In genomic region chr19:35291916-35292315, GRCh38 we compare ENCODE assay signal across 25 cellular contexts. TPM values are rescaled to one million over a fixed set of nuclear protein-coding genes. Genes with fewer than 3 reads are reported as not detected.
A peak's percentile ranks its signal among the peaks of the same experiment; 100 is the strongest.
DNase-seq lines count a peak whose midpoint lies in the region; ATAC-seq, FAIRE-seq and TF ChIP-seq lines count a peak whose summit lies in the region.
"Had no signal": no experiment of that assay in that cellular context is flagged by ENCODE, and none has a peak within 500 bp of the region (broad histone marks: within the 10 kb centered on the region; RNA-seq: fewer than 3 reads in every experiment).

Gene MAG, plus strand, starts transcription at chr19:35292161. Its CDS starts 3,248 bp downstream, at chr19:35295409.

- H3K4me3 ChIP-seq in IMR-90 (ENCODE audit: insufficient read depth, low read depth, low read length): no peak within 1 kb of the TSS
- H3K4me3 ChIP-seq in H1 (ENCODE audit: extremely low read depth in 1 of 4, insufficient read depth in 2 of 4, low read depth in 3 of 4, low read length in 4 of 4): no peak within 1 kb of the TSS
- no peak within 1 kb of the TSS for H3K4me3 ChIP-seq in MG63
- H3K4me3 ChIP-seq in CD8-positive, alpha-beta memory T cell (ENCODE audit: low read length): no peak within 1 kb of the TSS
- H3K4me3 ChIP-seq: hepatocyte, pancreas, SJSA1 had no signal

- TF ChIP-seq POLR2A in IMR-90 (IDR thresholded peaks at IDR 0.05; ENCODE audit: low read depth, low read length): no peak
- TF ChIP-seq POLR2A in H1 (IDR thresholded peaks at IDR 0.05; ENCODE audit: control extremely low read depth in 1 of 2, low read depth in 2 of 2, low read length in 2 of 2): no peak

- TF ChIP-seq RAD21 in IMR-90 (IDR thresholded peaks at IDR 0.05; ENCODE audit: low read length) (no peak), H1 (IDR thresholded peaks at IDR 0.05 in 1 of 2, conservative IDR thresholded peaks at IDR 0.05 in 1 of 2; ENCODE audit: low read depth in 2 of 2, low read length in 2 of 2) (no peak)

- no peak within 1 kb of the TSS for H4K91ac ChIP-seq in IMR-90 (ENCODE audit: insufficient read depth, low read depth, low read length)
- peak within 1 kb of the TSS; percentile 25 for H4K91ac ChIP-seq in H1 (replicated peaks; ENCODE audit: insufficient read length, low read length)

- dilution Hi-C loops in IMR-90 (cut with HindIII; ENCODE audit: low sequenced_read_pairs, unreplicated experiment): no loop called here

- H3K4me2 ChIP-seq in IMR-90 (ENCODE audit: low read depth, low read length): no peak within 1 kb of the TSS
- H3K4me2 ChIP-seq in H1 (ENCODE audit: insufficient read depth in 1 of 2, low read depth in 2 of 2, low read length in 2 of 2): no peak within 1 kb of the TSS
- H3K4me2 ChIP-seq: hepatocyte had no signal

- no peak within 1 kb of the TSS for H3K18ac ChIP-seq in IMR-90 (ENCODE audit: low read depth, low read length)
- H3K18ac ChIP-seq in H1 (ENCODE audit: extremely low read depth, low read length): no peak within 1 kb of the TSS

- no peak within 1 kb of the TSS for H3K27ac Mint-ChIP-seq in nephron progenitor cell
- H3K27ac Mint-ChIP-seq in CD8-positive, alpha-beta memory T cell: peak within 1 kb of the TSS in 1 of 8 donors; percentile 13
- H3K27ac Mint-ChIP-seq: activated CD4-positive, alpha-beta T cell treated with anti-CD3 and anti-CD28 coated beads for 36 hours; activated naive CD4-positive, alpha-beta T cell treated with anti-CD3 and anti-CD28 coated beads, Interleukin-2, amount 50 U/mL, for 24 hours; stimulated activated memory B cell treated with anti-CD40 and anti-IgM and Interleukin-4, amounts not matched to agents 10 μg/mL and 1 μg/mL and 100 μg/mL, for 72 hours had no signal

- peaks cover 13% of the 10 kb centered on the region for H3K27me3 Mint-ChIP-seq in nephron progenitor cell (ENCODE audit: low read depth, poor library complexity)
- H3K27me3 Mint-ChIP-seq in CD8-positive, alpha-beta memory T cell: peaks cover 0 to 3% of the 10 kb centered on the region in 2 donors
- H3K27me3 Mint-ChIP-seq: activated CD4-positive, alpha-beta T cell treated with anti-CD3 and anti-CD28 coated beads for 36 hours; activated naive CD4-positive, alpha-beta T cell treated with anti-CD3 and anti-CD28 coated beads, Interleukin-2, amount 50 U/mL, for 24 hours; stimulated activated memory B cell treated with anti-CD40 and anti-IgM and Interleukin-4, amounts not matched to agents 10 μg/mL and 1 μg/mL and 100 μg/mL, for 72 hours had no signal

- CTCF ChIA-PET in IMR-90 (lab: Yijun Ruan, JAX): interaction anchor here (0.5 kb wide), 1 partner anchor 164 kb away, joined by 3 read pairs; no protein-coding TSS in a partner anchor
- CTCF ChIA-PET in H1 (lab: Charles Lee; ENCODE audit: partially characterized antibody): interaction anchor here (1.2 kb wide), 1 partner anchor 21 kb away, joined by 3 read pairs; no protein-coding TSS in a partner anchor
- CTCF ChIA-PET in CD8-positive, alpha-beta memory T cell (lab: Charles Lee): no interaction called here

- H2AK5ac ChIP-seq in IMR-90 (ENCODE audit: low read depth, low read length) (no peak within 1 kb of the TSS), H1 (ENCODE audit: low read depth, low read length) (peak within 1 kb of the TSS; percentile 71; the same call in 1 of the 2 replicates)

- H3K79me1 ChIP-seq in IMR-90 (ENCODE audit: low read depth in 1 of 2, low read length in 2 of 2) (no peaks in the 10 kb centered on the region), H1 (ENCODE audit: low read depth, low read length) (no peaks in the 10 kb centered on the region)

- TF ChIP-seq EP300 in H1 (IDR thresholded peaks at IDR 0.05; ENCODE audit: borderline replicate concordance in 1 of 2, low read depth in 2 of 2, low read length in 2 of 2): no peak

- intact Hi-C loops in IMR-90 (cut with micrococcal nuclease): no loop called here

- H3K4ac ChIP-seq in IMR-90 (ENCODE audit: low read depth, low read length) (no peak within 1 kb of the TSS), H1 (replicated peaks; ENCODE audit: insufficient read length, low read depth, low read length) (no peak within 1 kb of the TSS)

- H2AK9ac ChIP-seq in IMR-90 (replicated peaks; ENCODE audit: low read depth, low read length, poor library complexity): no peak within 1 kb of the TSS

- H3K27ac ChIP-seq in IMR-90 (ENCODE audit: insufficient read depth, low read length): no peak within 1 kb of the TSS
- H3K27ac ChIP-seq in H1 (ENCODE audit: low read depth, low read length): no peak within 1 kb of the TSS
- H3K27ac ChIP-seq in substantia nigra (ENCODE audit: low read depth, low read length, poor library complexity, severe bottlenecking): peak within 1 kb of the TSS; percentile 100
- H3K27ac ChIP-seq in CD8-positive, alpha-beta memory T cell (ENCODE audit: low read depth, low read length): no peak within 1 kb of the TSS
- H3K27ac ChIP-seq: hepatocyte, pancreas, SJSA1 had no signal

- peaks cover 4% of the 10 kb centered on the region; the same call in 1 of the 2 replicates for H3K23me2 ChIP-seq in H1 (ENCODE audit: low read depth, low read length)

- TF ChIP-seq CTCF in IMR-90 (conservative IDR thresholded peaks at IDR 0.05; ENCODE audit: low read depth, low read length) (no peak), H1 (IDR thresholded peaks at IDR 0.05; ENCODE audit: control extremely low read depth in 1 of 3, insufficient read depth in 1 of 3, low read depth in 1 of 3, low read length in 3 of 3) (no peak), nephron progenitor cell (IDR thresholded peaks at IDR 0.05) (no peak)

- in situ Hi-C loops in IMR-90 (cut with MboI; ENCODE audit: low sequenced_read_pairs): no loop called here

- no peak within 1 kb of the TSS for H4K8ac ChIP-seq in IMR-90 (ENCODE audit: low read depth in 2 of 2, low read length in 2 of 2)
- H4K8ac ChIP-seq in H1 (ENCODE audit: extremely low read depth, insufficient read depth, low read length): peak within 1 kb of the TSS; percentile 71

- H2BK20ac ChIP-seq in IMR-90 (ENCODE audit: low read depth, low read length): no peak within 1 kb of the TSS
- H2BK20ac ChIP-seq in H1 (ENCODE audit: low read length): 0 out of 2 replicates have a peak within 1 kb of the TSS, but pooled peaks have one; percentile 55

- peak within 1 kb of the TSS; percentile 90; the same call in 1 of the 2 replicates for H2BK12ac ChIP-seq in H1 (ENCODE audit: low read depth, low read length)

- H4K5ac ChIP-seq in IMR-90 (ENCODE audit: low read depth, low read length) (no peak within 1 kb of the TSS), H1 (ENCODE audit: insufficient read length, low read depth, low read length) (no peak within 1 kb of the TSS)

- no peak within 1 kb of the TSS for H2BK5ac ChIP-seq in IMR-90 (ENCODE audit: low read depth, low read length, poor library complexity, severe bottlenecking)
- H2BK5ac ChIP-seq in H1 (ENCODE audit: low read depth, low read length): peak within 1 kb of the TSS; percentile 44

- ATAC-seq in IMR-90 (ENCODE audit: low read depth): no peak
- ATAC-seq: activated CD4-positive, alpha-beta T cell treated with anti-CD3 and anti-CD28 coated beads for 36 hours; Panc1; pancreas; stimulated activated memory B cell treated with anti-CD40 and anti-IgM and Interleukin-4, amounts not matched to agents 10 μg/mL and 1 μg/mL and 100 μg/mL, for 72 hours had no signal

- H3K9me3 ChIP-seq in IMR-90 (ENCODE audit: control insufficient read depth, insufficient read depth, low read length) (no peaks in the 10 kb centered on the region), H1 (ENCODE audit: insufficient read depth in 2 of 2, low read depth in 1 of 2, low read length in 1 of 2) (no peaks in the 10 kb centered on the region), MG63 (no peaks in the 10 kb centered on the region)
- no peaks in the 10 kb centered on the region for H3K9me3 ChIP-seq in CD8-positive, alpha-beta memory T cell (ENCODE audit: low read length)
- H3K9me3 ChIP-seq: pancreas, SJSA1 had no signal

- POLR2A ChIA-PET in IMR-90 (lab: Charles Lee; ENCODE audit: unreplicated experiment): no interaction called here
- POLR2A ChIA-PET in H1 (lab: Charles Lee; ENCODE audit: partially characterized antibody): interaction anchor here (2.2 kb wide), 1 partner anchor 11 kb away, joined by 16 read pairs; the partner anchor contains the start of gene HAMP
- POLR2A ChIA-PET in CD8-positive, alpha-beta memory T cell (lab: Charles Lee): no interaction called here

- H3K36me3 Mint-ChIP-seq in nephron progenitor cell (ENCODE audit: low read depth): no peaks in the 10 kb centered on the region
- H3K36me3 Mint-ChIP-seq in CD8-positive, alpha-beta memory T cell: no peaks in the 10 kb centered on the region
- H3K36me3 Mint-ChIP-seq: activated naive CD4-positive, alpha-beta T cell treated with anti-CD3 and anti-CD28 coated beads, Interleukin-2, amount 50 U/mL, for 24 hours; stimulated activated memory B cell treated with anti-CD40 and anti-IgM and Interleukin-4, amounts not matched to agents 10 μg/mL and 1 μg/mL and 100 μg/mL, for 72 hours had no signal

- FAIRE-seq in H1 (lab: Jason Lieb, UNC): no peak
- FAIRE-seq: astrocyte, keratinocyte, pancreas, TTC549 had no signal

- DNase-seq in IMR-90 (no peak), H1 (ENCODE audit: low read depth in 1 of 2, low spot score in 2 of 2) (no peak), nephron progenitor cell (no peak), substantia nigra (lab: John Stamatoyannopoulos, UW) (peak; percentile 36 to 95 (median 86)), iPS-NIHi11 (ENCODE audit: low spot score) (no peak), MG63 (no peak), NCI-H446 treated with DMSO at 0.1 percent for 48 hours (lab: John Stamatoyannopoulos, UW) (no peak)
- DNase-seq in CD8-positive, alpha-beta memory T cell: no peak
- DNase-seq: activated CD4-positive, alpha-beta T cell treated with anti-CD3 and anti-CD28 coated beads for 36 hours; cerebellar nuclear complex; NCI-H1092 treated with DMSO at 0.1 percent for 48 hours; NCI-H2029 treated with DMSO at 0.1 percent for 48 hours; pancreas; T-helper 1 cell had no signal

- 73% methylated on average over 3 of the region's 12 CpGs; no CpG with 5 or more reads in 1 of the 2 experiments for WGBS in IMR-90 (ENCODE audit: extremely low coverage in 2 of 2, insufficient read length in 1 of 2), 2 experiments
- WGBS in H1 (ENCODE audit: extremely low coverage in 1 of 2, insufficient coverage in 1 of 2, insufficient read length in 1 of 2, insufficient replicate concordance in 2 of 2, low coverage in 1 of 2, low lambda C conversion rate in 2 of 2, missing lambda C conversion rate in 1 of 2), 2 experiments: 72% methylated on average over 2 of the region's 12 CpGs; no CpG with 5 or more reads in 1 of the 2 experiments

- H3K27me3 ChIP-seq in IMR-90 (ENCODE audit: control insufficient read depth, insufficient read depth, low read length) (peaks cover 25% of the 10 kb centered on the region), H1 (replicated peaks in 1 of 4; ENCODE audit: control insufficient read depth in 3 of 4, extremely low read depth in 1 of 4, insufficient read depth in 3 of 4, low read length in 3 of 4) (no peaks in the 10 kb centered on the region; a peak in 1 of 7 replicates), MG63 (peaks cover 6% of the 10 kb centered on the region; the same call in 1 of the 2 replicates)
- H3K27me3 ChIP-seq in CD8-positive, alpha-beta memory T cell (ENCODE audit: insufficient read depth, low read length, poor library complexity, severe bottlenecking): no peaks in the 10 kb centered on the region
- H3K27me3 ChIP-seq: pancreas had no signal

- H3K4me3 Mint-ChIP-seq in nephron progenitor cell: peak within 1 kb of the TSS; percentile 33
- H3K4me3 Mint-ChIP-seq in CD8-positive, alpha-beta memory T cell: no peak within 1 kb of the TSS
- H3K4me3 Mint-ChIP-seq: activated CD4-positive, alpha-beta T cell treated with anti-CD3 and anti-CD28 coated beads for 36 hours; activated naive CD4-positive, alpha-beta T cell treated with anti-CD3 and anti-CD28 coated beads, Interleukin-2, amount 50 U/mL, for 24 hours; stimulated activated memory B cell treated with anti-CD40 and anti-IgM and Interleukin-4, amounts not matched to agents 10 μg/mL and 1 μg/mL and 100 μg/mL, for 72 hours had no signal

- H3K23ac ChIP-seq in IMR-90 (ENCODE audit: low read depth, low read length) (no peak within 1 kb of the TSS), H1 (ENCODE audit: insufficient read length) (no peak within 1 kb of the TSS)

- H3K4me1 Mint-ChIP-seq in nephron progenitor cell: peaks cover 26% of the 10 kb centered on the region
- peaks cover 0 to 9% (median 6%) of the 10 kb centered on the region in 3 donors for H3K4me1 Mint-ChIP-seq in CD8-positive, alpha-beta memory T cell

- no TSS peak for BruUV-seq in IMR-90 (replicated peaks; lab: Mats Ljungman, UMichigan)

- H2BK120ac ChIP-seq in IMR-90 (ENCODE audit: low read depth, low read length): no peak within 1 kb of the TSS
- H2BK120ac ChIP-seq in H1 (replicated peaks; ENCODE audit: low read depth, low read length): no peak within 1 kb of the TSS

- H2BK15ac ChIP-seq in IMR-90 (ENCODE audit: low read depth, low read length) (no peak within 1 kb of the TSS), H1 (ENCODE audit: low read length) (0 out of 2 replicates have a peak within 1 kb of the TSS, but pooled peaks have one; percentile 46)

- H4K20me1 ChIP-seq in IMR-90 (ENCODE audit: insufficient read depth, low read length): no peaks in the 10 kb centered on the region
- no peaks in the 10 kb centered on the region for H4K20me1 ChIP-seq in H1 (replicated peaks in 1 of 2; ENCODE audit: control insufficient read depth in 1 of 2, insufficient read depth in 2 of 2, low read length in 2 of 2)

- no peaks in the 10 kb centered on the region for H3K36me3 ChIP-seq in IMR-90 (ENCODE audit: control insufficient read depth, insufficient read depth, low read length)
- no peaks in the 10 kb centered on the region for H3K36me3 ChIP-seq in H1 (ENCODE audit: control insufficient read depth in 2 of 4, insufficient read depth in 4 of 4, low read length in 3 of 4)
- no peaks in the 10 kb centered on the region for H3K36me3 ChIP-seq in MG63
- no peaks in the 10 kb centered on the region for H3K36me3 ChIP-seq in CD8-positive, alpha-beta memory T cell (ENCODE audit: insufficient read depth, low read length)
- H3K36me3 ChIP-seq: pancreas, SJSA1 had no signal

- peak within 1 kb of the TSS; percentile 32 for H2AFZ ChIP-seq in IMR-90 (replicated peaks; ENCODE audit: low read length, poor library complexity)
- H2AFZ ChIP-seq in H1 (ENCODE audit: low read length): no peak within 1 kb of the TSS
- H2AFZ ChIP-seq: hepatocyte had no signal

- H3K9me3 Mint-ChIP-seq in nephron progenitor cell: no peaks in the 10 kb centered on the region
- H3K9me3 Mint-ChIP-seq in CD8-positive, alpha-beta memory T cell: no peaks in the 10 kb centered on the region
- H3K9me3 Mint-ChIP-seq: activated naive CD4-positive, alpha-beta T cell treated with anti-CD3 and anti-CD28 coated beads, Interleukin-2, amount 50 U/mL, for 24 hours; stimulated activated memory B cell treated with anti-CD40 and anti-IgM and Interleukin-4, amounts not matched to agents 10 μg/mL and 1 μg/mL and 100 μg/mL, for 72 hours had no signal

- H3K79me2 ChIP-seq in H1 (ENCODE audit: control insufficient read depth in 1 of 2, insufficient read depth in 2 of 2, low read length in 2 of 2): no peaks in the 10 kb centered on the region
- H3K79me2 ChIP-seq: hepatocyte had no signal

- no peak within 1 kb of the TSS for H3K9ac ChIP-seq in IMR-90 (ENCODE audit: low read depth, low read length)
- H3K9ac ChIP-seq in H1 (replicated peaks in 1 of 4; ENCODE audit: extremely low read depth in 1 of 4, low read depth in 3 of 4, low read length in 3 of 4): no peak within 1 kb of the TSS

- H3K14ac ChIP-seq in IMR-90 (replicated peaks; ENCODE audit: low read depth, low read length) (no peak within 1 kb of the TSS), H1 (ENCODE audit: insufficient read length) (no peak within 1 kb of the TSS)

- H3K56ac ChIP-seq in IMR-90 (ENCODE audit: extremely low read depth, insufficient read depth, low read length) (no peak within 1 kb of the TSS), H1 (replicated peaks; ENCODE audit: insufficient read length, low read depth, low read length) (no peak within 1 kb of the TSS)

- H3K4me1 ChIP-seq in IMR-90 (ENCODE audit: control insufficient read depth, insufficient read depth, low read length) (no peaks in the 10 kb centered on the region), H1 (replicated peaks in 1 of 4; ENCODE audit: control insufficient read depth in 3 of 4, insufficient read depth in 4 of 4, low read length in 3 of 4) (peaks cover 0 to 24% (median 10%) of the 10 kb centered on the region in 4 experiments; a peak in 6 of 7 replicates)
- peaks cover 10% of the 10 kb centered on the region for H3K4me1 ChIP-seq in CD8-positive, alpha-beta memory T cell (ENCODE audit: insufficient read depth, low read length)
- H3K4me1 ChIP-seq: pancreas, SJSA1 had no signal

- no peaks in the 10 kb centered on the region for H3K9me1 ChIP-seq in IMR-90 (ENCODE audit: insufficient read depth, low read length)

RNA-seq across cellular contexts. Expression of gene MAG, which starts in this region (rescaled TPM):
- total RNA-seq in IMR-90 (2012; rRNA removed): not detected in 2 replicates
- polyA plus RNA-seq in IMR-90 (2012; rRNA removed): not detected in 2 replicates
- polyA plus RNA-seq in IMR-90 (2012; cell fraction: cytosol; rRNA removed): not detected in 2 replicates
- not detected in 2 replicates for polyA plus RNA-seq in IMR-90 (2012; cell fraction: nucleus; rRNA removed; ENCODE audit: low replicate concordance)
- total RNA-seq in H1 (2021; fragmentation: NEBNext Ultra II Directional; extraction: Animal tissue kit (Norgen Biotek cat#: 25700)): 0.46 and 1.3 TPM in 2 replicates
- 0.20 and 0.72 TPM in 2 replicates for polyA plus RNA-seq in H1 (2011; rRNA removed)
- 0.41 TPM for polyA plus RNA-seq in H1 (2011; cell fraction: cytosol; rRNA removed)
- polyA plus RNA-seq in H1 (2011; cell fraction: nucleus; rRNA removed): 1.7 TPM
- polyA plus RNA-seq in H1 (2012, experiment 1 of 2): 0.22 to 0.74 TPM (median 0.54 TPM) in 4 replicates
- polyA plus RNA-seq in H1 (2012, experiment 2 of 2): 0.28 TPM
- polyA plus RNA-seq in H1 (2013, experiment 1 of 2): 1.4 TPM
- 1.3 TPM for polyA plus RNA-seq in H1 (2013, experiment 2 of 2)
- 0.25 and 0.90 TPM in 2 replicates for polyA minus RNA-seq in H1 (2011; rRNA and poly(A)+ RNA removed)
- not detected for polyA minus RNA-seq in H1 (2011; cell fraction: cytosol; rRNA and poly(A)+ RNA removed)
- polyA minus RNA-seq in H1 (2011; cell fraction: nucleus; rRNA and poly(A)+ RNA removed): not detected
- not detected in 2 replicates for total RNA-seq in MG63 (2014; rRNA removed; shearing (Covaris generic); ENCODE audit: low replicate concordance)
- total RNA-seq in CD8-positive, alpha-beta memory T cell: not detected
- polyA plus RNA-seq in CD8-positive, alpha-beta memory T cell: 0.36 TPM
- total RNA-seq: astrocyte, epithelial cell of proximal tubule, fibroblast of villous mesenchyme, hepatocyte, lung microvascular endothelial cell had no signal
- polyA plus RNA-seq: keratinocyte had no signal

Comparison
In these comparisons a context has a peak if more than half of its experiments do, and no peak if none do; other contexts are left out.
1. DNase-seq: peak in substantia nigra (49 of 49); none in IMR-90 (single experiment), H1 (0 of 2), nephron progenitor cell (single experiment), iPS-NIHi11 (single experiment), MG63 (single experiment), NCI-H446 treated with DMSO at 0.1 percent for 48 hours (single experiment) and CD8-positive, alpha-beta memory T cell (0 of 5).